ENCODE assay signal across 26 cellular contexts in genomic region chr22:30230330-30230729, GRCh38. TPM values are rescaled to one million over a fixed set of nuclear protein-coding genes. Genes with fewer than 3 reads are reported as not detected.
"Had no signal": no experiment of that assay in that cellular context is flagged by ENCODE, and none has a peak within 500 bp of the region (broad histone marks: within the 10 kb centered on the region; RNA-seq: fewer than 3 reads in every experiment).

No MANE protein-coding gene starts in this region.

- H3K27ac Mint-ChIP-seq: stimulated activated naive B cell treated with anti-CD40 and anti-IgM and Interleukin-4, amounts not matched to agents 10 μg/mL and 1 μg/mL and 100 μg/mL, for 72 hours; stimulated activated naive CD8-positive, alpha-beta T cell treated with anti-CD3 and anti-CD28 coated beads, Interleukin-15, amount 100 ng/mL, for 72 hours had no signal

- H3K36me3 ChIP-seq: heart left ventricle, neutrophil, spleen, tibial nerve had no signal

- DNase-seq: cortex of kidney; dorsolateral prefrontal cortex; effector CD8-positive, alpha-beta T cell; heart left ventricle; hippocampal formation; left colon; left ventricle myocardium superior; naive thymus-derived CD4-positive, alpha-beta T cell; psoas muscle; retina; spleen; stimulated activated CD4-positive, alpha-beta T cell treated with anti-CD3 and anti-CD28 coated beads, Interleukin-15, amount 100 ng/mL, for 24 hours; stimulated activated CD4-positive, alpha-beta T cell treated with anti-CD3 and anti-CD28 coated beads, Interleukin-1b, Interleukin-23, amount 100 ng/mL, for 48 hours; stimulated activated CD4-positive, alpha-beta T cell treated with anti-CD3 and anti-CD28 coated beads, Interleukin-4, amount 100 ng/mL, for 24 hours; stimulated activated naive B cell treated with anti-CD40 and anti-IgM and Interleukin-4, amounts not matched to agents 10 μg/mL and 1 μg/mL and 100 μg/mL, for 72 hours; stimulated activated naive CD8-positive, alpha-beta T cell treated with anti-CD3 and anti-CD28 coated beads, Interleukin-15, amount 100 ng/mL, for 72 hours; testis had no signal

- H3K4me3 Mint-ChIP-seq: naive thymus-derived CD4-positive, alpha-beta T cell; stimulated activated naive B cell treated with anti-CD40 and anti-IgM and Interleukin-4, amounts not matched to agents 10 μg/mL and 1 μg/mL and 100 μg/mL, for 72 hours; stimulated activated naive CD8-positive, alpha-beta T cell treated with anti-CD3 and anti-CD28 coated beads, Interleukin-15, amount 100 ng/mL, for 72 hours had no signal

- H3K27ac ChIP-seq: dorsolateral prefrontal cortex, heart left ventricle, neutrophil, psoas muscle, testis, tibial nerve had no signal

- H3K27me3 Mint-ChIP-seq: naive thymus-derived CD4-positive, alpha-beta T cell; stimulated activated naive CD8-positive, alpha-beta T cell treated with anti-CD3 and anti-CD28 coated beads, Interleukin-15, amount 100 ng/mL, for 72 hours had no signal

- H3K27me3 ChIP-seq: testis, tibial nerve had no signal

- H3K4me1 Mint-ChIP-seq: stimulated activated naive B cell treated with anti-CD40 and anti-IgM and Interleukin-4, amounts not matched to agents 10 μg/mL and 1 μg/mL and 100 μg/mL, for 72 hours had no signal

- ATAC-seq: heart left ventricle; left colon; left ventricle myocardium superior; naive thymus-derived CD4-positive, alpha-beta T cell; psoas muscle; sciatic nerve; stimulated activated naive B cell treated with anti-CD40 and anti-IgM and Interleukin-4, amounts not matched to agents 10 μg/mL and 1 μg/mL and 100 μg/mL, for 72 hours; stimulated activated naive CD8-positive, alpha-beta T cell treated with anti-CD3 and anti-CD28 coated beads, Interleukin-15, amount 100 ng/mL, for 72 hours had no signal

- H3K36me3 Mint-ChIP-seq: naive thymus-derived CD4-positive, alpha-beta T cell; stimulated activated naive B cell treated with anti-CD40 and anti-IgM and Interleukin-4, amounts not matched to agents 10 μg/mL and 1 μg/mL and 100 μg/mL, for 72 hours had no signal

- H3K4me1 ChIP-seq: heart left ventricle, psoas muscle had no signal

- H3K9me3 ChIP-seq: heart left ventricle, neutrophil, psoas muscle, spleen, testis, tibial nerve had no signal

- H3K9me3 Mint-ChIP-seq: naive thymus-derived CD4-positive, alpha-beta T cell; stimulated activated naive B cell treated with anti-CD40 and anti-IgM and Interleukin-4, amounts not matched to agents 10 μg/mL and 1 μg/mL and 100 μg/mL, for 72 hours; stimulated activated naive CD8-positive, alpha-beta T cell treated with anti-CD3 and anti-CD28 coated beads, Interleukin-15, amount 100 ng/mL, for 72 hours had no signal

- H3K4me3 ChIP-seq: dorsolateral prefrontal cortex, heart left ventricle, lung, psoas muscle, spleen, testis, tibial nerve had no signal

RNA-seq across cellular contexts. Expression of gene LIF, which starts 16.2 kb away (rescaled TPM):
- total RNA-seq: frontal cortex had no signal
- polyA plus RNA-seq: naive thymus-derived CD4-positive, alpha-beta T cell had no signal

RNA-seq across cellular contexts. Expression of gene OSM, which starts 36.3 kb away (rescaled TPM):
- total RNA-seq: glomerular endothelial cell, kidney epithelial cell, left ventricle myocardium superior, osteoblast had no signal
- polyA plus RNA-seq: neural cell had no signal
